ENCODE assay signal across 8 cellular contexts in the genomic region with DNA sequence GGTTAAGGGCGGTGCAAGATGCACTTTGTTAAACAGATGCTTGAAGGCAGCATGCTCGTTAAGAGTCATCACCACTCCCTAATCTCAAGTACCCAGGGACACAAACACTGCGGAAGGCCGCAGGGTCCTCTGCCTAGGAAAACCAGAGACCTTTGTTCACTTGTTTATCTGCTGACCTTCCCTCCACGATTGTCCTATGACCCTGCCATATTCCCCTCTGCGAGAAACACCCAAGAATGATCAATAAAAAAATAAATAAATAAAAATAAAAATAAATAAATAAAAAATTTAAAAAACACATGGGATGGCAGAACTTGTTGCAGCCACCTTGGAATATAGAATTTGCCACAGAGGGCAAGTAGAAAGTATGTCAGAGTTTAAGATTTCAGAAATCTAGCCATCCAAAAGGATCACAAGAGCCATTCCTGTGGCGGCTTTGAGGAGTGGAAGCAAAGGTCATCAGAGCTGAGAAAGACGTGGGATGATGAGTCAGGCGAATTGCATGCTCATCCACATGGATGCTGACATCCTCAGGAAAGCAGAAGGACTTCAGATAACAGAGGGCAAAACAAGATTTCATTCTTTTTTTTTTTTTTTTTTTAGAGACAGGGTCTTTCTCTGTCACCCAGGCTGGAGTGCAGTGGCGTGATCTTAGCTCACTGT. TPM values are rescaled to one million over a fixed set of nuclear protein-coding genes. Genes with fewer than 3 reads are reported as not detected.
DNase-seq lines count a peak whose midpoint lies in the region; ATAC-seq and TF ChIP-seq lines count a peak whose summit lies in the region.
"Not testable (repeated sequence)": the region's sequence is repeated elsewhere in the genome, so short reads cannot be mapped to it uniquely, and the experiment has no call there.

No MANE protein-coding gene starts in this region.

- not testable (repeated sequence) for H2AFZ ChIP-seq in PC-3 (ENCODE audit: low read length)

- not testable (repeated sequence) for H3K4me1 ChIP-seq in PC-3 (ENCODE audit: insufficient read depth, low read length)
- peaks cover 13% of the 10 kb centered on the region for H3K4me1 ChIP-seq in adipocyte (ENCODE audit: control insufficient read depth, insufficient read depth, low read length)

- not testable (repeated sequence) for H3K4me2 ChIP-seq in PC-3 (ENCODE audit: low read length)

- POLR2A ChIA-PET in PC-3 (lab: Charles Lee; ENCODE audit: unreplicated experiment), result not testable (repeated sequence)

- H3K79me2 ChIP-seq in PC-3 (ENCODE audit: low read length), result not testable (repeated sequence)

- CTCF ChIA-PET in PC-3 (lab: Charles Lee), result not testable (repeated sequence)

- H3K9me2 ChIP-seq in PC-3 (replicated peaks; ENCODE audit: low read length), result not testable (repeated sequence)

- not testable (repeated sequence) for H3K4me3 ChIP-seq in PC-3 (ENCODE audit: low read length); adipocyte (ENCODE audit: low read length)

- H3K27ac ChIP-seq in PC-3 (ENCODE audit: low read length), result not testable (repeated sequence)

- not testable (repeated sequence) for H3F3A ChIP-seq in PC-3 (ENCODE audit: low read length, unreplicated experiment)

- TF ChIP-seq CTCF in PC-3 (conservative IDR thresholded peaks at IDR 0.05; ENCODE audit: low read depth, low read length), result not testable (repeated sequence)

- peak; percentile 63 for DNase-seq in A172 (ENCODE audit: low spot score)
- DNase-seq in COLO829 (ENCODE audit: low spot score), result peak; percentile 13
- DNase-seq in HCEC 1CT, result peak; percentile 25
- peak; percentile 7 for DNase-seq in PC-3
- not testable (repeated sequence) for DNase-seq in adipocyte (ENCODE audit: low read depth)
- DNase-seq in dermis blood vessel endothelial cell, result peak; percentile 59
- DNase-seq in glomerular visceral epithelial cell (ENCODE audit: extremely low spot score), result peak; percentile 7
- peak; percentile 30 for DNase-seq in non-pigmented ciliary epithelial cell (ENCODE audit: low read depth)

- H3K9ac ChIP-seq in PC-3 (ENCODE audit: low read length), result not testable (repeated sequence)
- peak overlapping the region; percentile 51 for H3K9ac ChIP-seq in adipocyte (ENCODE audit: low read length)

- H3K27me3 ChIP-seq in PC-3 (ENCODE audit: low read length); adipocyte (replicated peaks; ENCODE audit: control insufficient read depth, insufficient read depth, low read length): not testable (repeated sequence)

- not testable (repeated sequence) for BruUV-seq in PC-3 (replicated peaks; lab: Mats Ljungman, UMichigan)

- H3K9me3 ChIP-seq in PC-3 (ENCODE audit: low read length); adipocyte (ENCODE audit: control insufficient read depth, low read length): not testable (repeated sequence)

- intact Hi-C loops in PC-3 (cut with micrococcal nuclease), result not testable (repeated sequence)

- not testable (repeated sequence) for ATAC-seq in PC-3

- not testable (repeated sequence) for H3K36me3 ChIP-seq in PC-3 (ENCODE audit: low read depth, low read length); adipocyte (ENCODE audit: control insufficient read depth, insufficient read depth, low read length, severe bottlenecking)

- H4K20me1 ChIP-seq in PC-3 (ENCODE audit: low read length), result not testable (repeated sequence)

RNA-seq across cellular contexts. Expression of a gene that starts 27.8 kb away (rescaled TPM):
- 12.0 and 13.0 TPM in 2 replicates for total RNA-seq in A172 (2014; rRNA removed; shearing (Covaris generic))
- total RNA-seq in PC-3 (2014; rRNA removed) (4.7 and 8.6 TPM in 2 replicates), dermis blood vessel endothelial cell (4.5 and 7.7 TPM in 2 replicates)

RNA-seq across cellular contexts. Expression of a gene that starts 43.4 kb away (rescaled TPM):
- 7.9 and 9.2 TPM in 2 replicates for total RNA-seq in A172 (2014; rRNA removed; shearing (Covaris generic))
- 1.9 and 2.1 TPM in 2 replicates for total RNA-seq in PC-3 (2014; rRNA removed)
- total RNA-seq in dermis blood vessel endothelial cell, result 4.8 TPM in 2 replicates
